ENCODE assay signal across 11 cellular contexts in the genomic region with DNA sequence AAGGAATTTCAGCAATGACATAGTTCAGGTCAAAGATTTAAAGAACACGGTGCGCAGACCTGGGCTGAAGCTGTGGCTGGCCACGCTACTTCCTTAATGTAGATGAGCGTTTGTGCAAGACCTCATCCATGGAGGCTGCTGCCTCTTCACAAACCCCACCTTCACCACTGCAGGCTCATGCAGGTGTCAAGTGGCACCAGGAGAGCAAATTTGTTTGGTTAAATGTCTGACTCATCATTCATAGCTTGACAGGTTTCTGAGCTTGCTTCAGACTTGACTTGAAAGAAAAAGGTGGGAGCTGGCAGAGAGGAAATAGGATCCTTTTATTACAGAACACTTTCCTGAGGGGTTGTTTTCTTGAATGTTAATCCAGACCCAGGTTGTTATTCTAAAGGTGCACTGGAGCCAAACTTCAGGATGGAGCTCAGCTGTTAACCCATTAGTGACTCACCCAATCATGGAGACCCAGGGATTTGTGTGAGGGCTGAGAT.
DNase-seq lines count a peak whose midpoint lies in the region; ATAC-seq, FAIRE-seq and TF ChIP-seq lines count a peak whose summit lies in the region.
"Had no signal": no experiment of that assay in that cellular context is flagged by ENCODE, and none has a peak within 500 bp of the region (broad histone marks: within the 10 kb centered on the region; RNA-seq: fewer than 3 reads in every experiment).

No MANE protein-coding gene starts in this region.

- TF ChIP-seq RAD21 in HepG2 (CRISPR knock-in tag; IDR thresholded peaks at IDR 0.05) = no peak

- no peaks in the 10 kb centered on the region for H3K36me3 ChIP-seq in HepG2 (replicated peaks in 1 of 2; ENCODE audit: control insufficient read depth in 1 of 2, insufficient read depth in 2 of 2, low read length in 2 of 2)
- no peaks in the 10 kb centered on the region for H3K36me3 ChIP-seq in right lobe of liver
- no peaks in the 10 kb centered on the region for H3K36me3 ChIP-seq in upper lobe of right lung
- H3K36me3 ChIP-seq: neutrophil had no signal

- H3K9ac ChIP-seq in HepG2 (ENCODE audit: insufficient read depth, low read depth, low read length) = no peak overlapping the region

- H3K79me2 ChIP-seq in HepG2 (ENCODE audit: insufficient read depth, low read length) = no peaks in the 10 kb centered on the region

- H3K4me1 ChIP-seq in HepG2 (ENCODE audit: insufficient read depth, low read length) (peaks cover 24% of the 10 kb centered on the region), right lobe of liver (peaks cover 0 to 13% (median 5%) of the 10 kb centered on the region in 4 donors), upper lobe of right lung (no peaks in the 10 kb centered on the region)

- H3K9me3 ChIP-seq in HepG2 (ENCODE audit: low read length) (no peaks in the 10 kb centered on the region), right lobe of liver (no peaks in the 10 kb centered on the region), upper lobe of right lung (no peaks in the 10 kb centered on the region)
- H3K9me3 ChIP-seq: neutrophil had no signal

- H4K20me1 ChIP-seq in HepG2 (ENCODE audit: insufficient read depth, low read length) = no peaks in the 10 kb centered on the region

- intact Hi-C loops in HepG2 (cut with micrococcal nuclease; ENCODE audit: unreplicated experiment) (no loop called here), right lobe of liver (cut with DNase I) (no loop called here), upper lobe of right lung (cut with DNase I) (no loop called here)

- H3K4me2 ChIP-seq in HepG2 (ENCODE audit: low read depth, low read length) = no peak overlapping the region

- H3K27ac ChIP-seq in HepG2 (ENCODE audit: extremely low read length, insufficient read depth, low read length) (no peak overlapping the region), right lobe of liver (no peak overlapping the region), upper lobe of right lung (no peak overlapping the region)
- H3K27ac ChIP-seq: neutrophil had no signal

- TF ChIP-seq POLR2A in HepG2 (IDR thresholded peaks at IDR 0.05; ENCODE audit: insufficient read depth in 1 of 2, low read depth in 2 of 2, low read length in 2 of 2) = no peak
- no peak for TF ChIP-seq POLR2A in right lobe of liver (IDR thresholded peaks at IDR 0.05)

- ATAC-seq in HepG2 (no peak), right lobe of liver (no peak), upper lobe of right lung (peak; percentile 87), GM21423 (IDR thresholded peaks at IDR 0.05; ENCODE audit: unreplicated experiment) (no peak), SK-N-SH treated with all-trans-retinoic acid at 6 μM for 48 hours (no peak)

- 46% methylated on average over 4 of the region's 4 CpGs for WGBS in HepG2 (ENCODE audit: low lambda C conversion rate)
- WGBS in right lobe of liver (ENCODE audit: insufficient coverage, low coverage, low lambda C conversion rate, missing lambda C conversion rate) = 83% methylated on average over 4 of the region's 4 CpGs

- no peaks in the 10 kb centered on the region; a peak in 1 of 5 replicates for H3K27me3 ChIP-seq in HepG2 (ENCODE audit: control insufficient read depth in 1 of 2, insufficient read depth in 2 of 2, low read length in 2 of 2)
- no peaks in the 10 kb centered on the region for H3K27me3 ChIP-seq in right lobe of liver
- H3K27me3 ChIP-seq in upper lobe of right lung = no peaks in the 10 kb centered on the region
- H3K27me3 ChIP-seq: neutrophil had no signal

- no TSS peak for BruUV-seq in HepG2 (replicated peaks; lab: Mats Ljungman, UMichigan)

- CTCF ChIA-PET in HepG2 (lab: Yijun Ruan, JAX; ENCODE audit: low intra/inter-chr PET ratio, low total read pairs) = no interaction called here

- DNase-seq in HepG2 (ENCODE audit: low spot score) = peak; percentile 4
- DNase-seq in right lobe of liver = no peak
- peak; percentile 84 for DNase-seq in NCI-H510A treated with DMSO at 0.1 percent for 48 hours (lab: John Stamatoyannopoulos, UW)
- peak; percentile 66 for DNase-seq in islet precursor cell
- peak; percentile 75 for DNase-seq in upper lobe of right lung
- no peak for DNase-seq in activated effector memory CD4-positive, alpha-beta T cell treated with Interleukin-2 at 50 U/mL for 16 hours
- DNase-seq: activated CD8-positive, alpha-beta memory T cell treated with anti-CD3 and anti-CD28 coated beads for 24 hours had no signal

- H2AFZ ChIP-seq in HepG2 (ENCODE audit: low read length) = no peak overlapping the region

- in situ Hi-C loops in HepG2 (cut with HindIII; ENCODE audit: extremely low pct_ligation_motif_present, low pct_unique_long_range_greater_than_20kb) = no loop called here

- H3K4me3 ChIP-seq in HepG2 (replicated peaks in 1 of 3; ENCODE audit: insufficient read depth in 1 of 3, low read depth in 2 of 3, low read length in 3 of 3) (no peak overlapping the region), right lobe of liver (no peak overlapping the region), upper lobe of right lung (no peak overlapping the region)

- no peak for TF ChIP-seq EP300 in HepG2 (IDR thresholded peaks at IDR 0.05; ENCODE audit: low read depth in 2 of 2, low read length in 2 of 2)
- TF ChIP-seq EP300 in HepG2 (CRISPR knock-in tag; IDR thresholded peaks at IDR 0.05; ENCODE audit: borderline replicate concordance) = no peak

- no peak for FAIRE-seq in HepG2 (lab: Jason Lieb, UNC)
- FAIRE-seq: islet of Langerhans had no signal

- no peak for TF ChIP-seq CTCF in HepG2 (CRISPR knock-in tag; IDR thresholded peaks at IDR 0.05)
- TF ChIP-seq CTCF in right lobe of liver (IDR thresholded peaks at IDR 0.05) = no peak
- TF ChIP-seq CTCF in upper lobe of right lung (IDR thresholded peaks at IDR 0.05) = no peak

- POLR2A ChIA-PET in HepG2 (lab: Yijun Ruan, JAX) = no interaction called here

TF ChIP-seq in HepG2, 621 proteins besides CTCF, POLR2A, EP300 and RAD21 (continues in another document):
- TF ChIP-seq FOSL2 (CRISPR knock-in tag; IDR thresholded peaks at IDR 0.05) (peak; percentile 48), ELF3 (CRISPR knock-in tag; IDR thresholded peaks at IDR 0.05) (no peak), MAFF (IDR thresholded peaks at IDR 0.05; ENCODE audit: low read depth, low read length) (peak; percentile 50; the same call in 1 of the 2 replicates)
- TF ChIP-seq, protein P1, sequence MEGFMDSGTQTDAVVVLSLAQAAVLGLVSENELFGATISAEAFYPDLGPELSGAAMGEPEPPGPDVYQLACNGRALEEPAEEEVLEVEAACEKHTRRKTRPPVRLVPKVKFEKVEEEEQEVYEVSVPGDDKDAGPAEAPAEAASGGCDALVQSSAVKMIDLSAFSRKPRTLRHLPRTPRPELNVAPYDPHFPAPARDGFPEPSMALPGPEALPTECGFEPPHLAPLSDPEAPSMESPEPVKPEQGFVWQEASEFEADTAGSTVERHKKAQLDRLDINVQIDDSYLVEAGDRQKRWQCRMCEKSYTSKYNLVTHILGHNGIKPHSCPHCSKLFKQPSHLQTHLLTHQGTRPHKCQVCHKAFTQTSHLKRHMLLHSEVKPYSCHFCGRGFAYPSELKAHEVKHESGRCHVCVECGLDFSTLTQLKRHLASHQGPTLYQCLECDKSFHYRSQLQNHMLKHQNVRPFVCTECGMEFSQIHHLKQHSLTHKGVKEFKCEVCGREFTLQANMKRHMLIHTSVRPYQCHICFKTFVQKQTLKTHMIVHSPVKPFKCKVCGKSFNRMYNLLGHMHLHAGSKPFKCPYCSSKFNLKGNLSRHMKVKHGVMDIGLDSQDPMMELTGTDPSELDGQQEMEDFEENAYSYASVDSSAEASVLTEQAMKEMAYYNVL (CRISPR knock-in tag; IDR thresholded peaks at IDR 0.05; ENCODE audit: borderline replicate concordance) = no peak
- TF ChIP-seq, protein P2, sequence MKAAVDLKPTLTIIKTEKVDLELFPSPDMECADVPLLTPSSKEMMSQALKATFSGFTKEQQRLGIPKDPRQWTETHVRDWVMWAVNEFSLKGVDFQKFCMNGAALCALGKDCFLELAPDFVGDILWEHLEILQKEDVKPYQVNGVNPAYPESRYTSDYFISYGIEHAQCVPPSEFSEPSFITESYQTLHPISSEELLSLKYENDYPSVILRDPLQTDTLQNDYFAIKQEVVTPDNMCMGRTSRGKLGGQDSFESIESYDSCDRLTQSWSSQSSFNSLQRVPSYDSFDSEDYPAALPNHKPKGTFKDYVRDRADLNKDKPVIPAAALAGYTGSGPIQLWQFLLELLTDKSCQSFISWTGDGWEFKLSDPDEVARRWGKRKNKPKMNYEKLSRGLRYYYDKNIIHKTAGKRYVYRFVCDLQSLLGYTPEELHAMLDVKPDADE (CRISPR knock-in tag; IDR thresholded peaks at IDR 0.05) = no peak

TF ChIP-seq in SK-N-SH treated with all-trans-retinoic acid at 6 μM for 48 hours, 23 proteins besides CTCF, POLR2A, EP300 and RAD21:
- no peak for TF ChIP-seq BACH2 (CRISPR knock-in tag; IDR thresholded peaks at IDR 0.05; ENCODE audit: borderline replicate concordance)
- TF ChIP-seq ISL1 (CRISPR knock-in tag; IDR thresholded peaks at IDR 0.05) = no peak
- no peak for TF ChIP-seq RARB (CRISPR knock-in tag; IDR thresholded peaks at IDR 0.05)

Comparison
In these comparisons a context has a peak if more than half of its experiments do, and no peak if none do; other contexts are left out.
1. DNase-seq: peak in HepG2 (single experiment), NCI-H510A treated with DMSO at 0.1 percent for 48 hours (single experiment), islet precursor cell (single experiment) and upper lobe of right lung (single experiment); none in right lobe of liver (0 of 3) and activated effector memory CD4-positive, alpha-beta T cell treated with Interleukin-2 at 50 U/mL for 16 hours (single experiment).